In the genomic region with DNA sequence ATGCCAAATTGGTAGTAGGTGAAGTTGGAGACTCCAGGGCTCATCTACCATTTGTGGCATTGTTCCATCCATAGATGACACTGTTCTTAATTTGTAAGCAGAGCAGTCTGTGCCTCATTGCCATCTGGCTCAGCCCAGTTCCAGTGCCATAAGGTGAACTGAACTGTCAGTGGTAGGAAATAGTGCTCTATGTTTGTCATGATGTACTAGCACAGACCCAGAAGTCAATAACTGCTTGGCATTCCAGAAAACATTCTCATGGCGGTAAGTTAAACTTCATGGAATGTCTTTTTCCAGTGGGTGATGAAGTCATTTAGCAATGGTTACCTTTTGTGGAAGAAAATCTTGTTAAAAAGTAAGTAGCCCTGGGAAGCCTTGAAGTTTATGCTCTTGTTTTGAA, we compare ENCODE assay signal across 12 cellular contexts.
DNase-seq lines count a peak whose midpoint lies in the region; ATAC-seq and TF ChIP-seq lines count a peak whose summit lies in the region.
"Had no signal": no experiment of that assay in that cellular context is flagged by ENCODE, and none has a peak within 500 bp of the region (broad histone marks: within the 10 kb centered on the region; RNA-seq: fewer than 3 reads in every experiment).

No MANE protein-coding gene starts in this region.

- 20 to 46% methylated on average over 1 of the region's 1 CpG for WGBS in gastroesophageal sphincter (ENCODE audit: low coverage in 1 of 2), 2 donors
- WGBS in smooth muscle cell (ENCODE audit: low lambda C conversion rate) = 13% methylated on average over 1 of the region's 1 CpG

- peak; percentile 92 for DNase-seq in H4 (ENCODE audit: low spot score)
- DNase-seq in adipocyte (ENCODE audit: low read depth) = peak; percentile 87
- no peak for DNase-seq in smooth muscle cell (lab: John Stamatoyannopoulos, UW; ENCODE audit: unreplicated experiment)
- no peak for DNase-seq in NCI-H446 (lab: John Stamatoyannopoulos, UW)
- no peak for DNase-seq in erythroblast (lab: John Stamatoyannopoulos, UW)
- DNase-seq: activated CD4-positive, alpha-beta T cell treated with anti-CD3 and anti-CD28 coated beads, Interleukin-2, amount 50 U/mL, for 1 hour; NCI-H1048; stimulated activated naive CD8-positive, alpha-beta T cell treated with anti-CD3 and anti-CD28 coated beads, Interleukin-15, Interleukin-2, amounts not matched to agents 100 U/mL and 50 U/mL, for 24 hours had no signal

- TF ChIP-seq POLR2A in gastroesophageal sphincter (IDR thresholded peaks at IDR 0.05) (no peak), erythroblast (IDR thresholded peaks at IDR 0.05; ENCODE audit: low read length) (no peak)

- H3K4me1 ChIP-seq in adipocyte (ENCODE audit: control insufficient read depth, insufficient read depth, low read length) (peaks cover 13% of the 10 kb centered on the region), gastroesophageal sphincter (peaks cover 0 to 15% (median 4%) of the 10 kb centered on the region in 3 donors), smooth muscle cell (ENCODE audit: low read depth) (no peaks in the 10 kb centered on the region)

- peak overlapping the region; percentile 16 for H3K4me2 ChIP-seq in smooth muscle cell

- H3K27ac ChIP-seq in gastroesophageal sphincter (peak overlapping the region in 2 of 4 donors; percentile 72 to 73), smooth muscle cell (ENCODE audit: low read depth) (peak overlapping the region; percentile 86)

- H3K9ac ChIP-seq in adipocyte (ENCODE audit: low read length) = no peak overlapping the region
- H3K9ac ChIP-seq in smooth muscle cell (ENCODE audit: low read depth) = peak overlapping the region; percentile 14

- no peaks in the 10 kb centered on the region for H4K20me1 ChIP-seq in smooth muscle cell (ENCODE audit: low read depth)

- no peak overlapping the region for H2AFZ ChIP-seq in smooth muscle cell (ENCODE audit: low read depth)

- H3K27me3 ChIP-seq in adipocyte (replicated peaks; ENCODE audit: control insufficient read depth, insufficient read depth, low read length) (no peaks in the 10 kb centered on the region), gastroesophageal sphincter (no peaks in the 10 kb centered on the region), smooth muscle cell (ENCODE audit: low read depth) (no peaks in the 10 kb centered on the region)

- H3K9me3 ChIP-seq in adipocyte (ENCODE audit: control insufficient read depth, low read length) = peaks cover 7% of the 10 kb centered on the region
- H3K9me3 ChIP-seq in gastroesophageal sphincter = peaks cover 0 to 16% (median 0%) of the 10 kb centered on the region in 3 donors
- no peaks in the 10 kb centered on the region for H3K9me3 ChIP-seq in smooth muscle cell (replicated peaks; ENCODE audit: low read depth)

- TF ChIP-seq EP300 in gastroesophageal sphincter (IDR thresholded peaks at IDR 0.05) = no peak

- H3K4me3 ChIP-seq in adipocyte (ENCODE audit: low read length) (no peak overlapping the region), gastroesophageal sphincter (no peak overlapping the region), smooth muscle cell (no peak overlapping the region)
- H3K4me3 ChIP-seq: skin epidermis had no signal

- no peak for TF ChIP-seq CTCF in gastroesophageal sphincter (IDR thresholded peaks at IDR 0.05)
- TF ChIP-seq CTCF in smooth muscle cell (IDR thresholded peaks at IDR 0.05; ENCODE audit: borderline replicate concordance, insufficient read depth, poor library complexity, severe bottlenecking) = no peak

- H3K36me3 ChIP-seq in adipocyte (ENCODE audit: control insufficient read depth, insufficient read depth, low read length, severe bottlenecking) = no peaks in the 10 kb centered on the region
- no peaks in the 10 kb centered on the region for H3K36me3 ChIP-seq in gastroesophageal sphincter
- no peaks in the 10 kb centered on the region for H3K36me3 ChIP-seq in smooth muscle cell (ENCODE audit: low read depth)

- H3K79me2 ChIP-seq in smooth muscle cell (ENCODE audit: low read depth) = no peaks in the 10 kb centered on the region

- peak; percentile 89 for ATAC-seq in gastroesophageal sphincter
- ATAC-seq in HG03139 (IDR thresholded peaks at IDR 0.05; ENCODE audit: unreplicated experiment) = no peak
- ATAC-seq in GM18498 (IDR thresholded peaks at IDR 0.05; ENCODE audit: unreplicated experiment) = no peak
- ATAC-seq: stimulated activated naive CD8-positive, alpha-beta T cell treated with anti-CD3 and anti-CD28 coated beads, Interleukin-15, Interleukin-2, amounts not matched to agents 100 U/mL and 50 U/mL, for 24 hours had no signal

- H3F3A ChIP-seq in smooth muscle cell (ENCODE audit: low read depth) = no peaks in the 10 kb centered on the region

Comparison
In these comparisons a context has a peak if more than half of its experiments do, and no peak if none do; other contexts are left out.
1. DNase-seq: peak in H4 (single experiment) and adipocyte (single experiment); none in smooth muscle cell (single experiment), NCI-H446 (0 of 2) and erythroblast (0 of 2).